ENCODE assay signal across 8 cellular contexts in the genomic region with DNA sequence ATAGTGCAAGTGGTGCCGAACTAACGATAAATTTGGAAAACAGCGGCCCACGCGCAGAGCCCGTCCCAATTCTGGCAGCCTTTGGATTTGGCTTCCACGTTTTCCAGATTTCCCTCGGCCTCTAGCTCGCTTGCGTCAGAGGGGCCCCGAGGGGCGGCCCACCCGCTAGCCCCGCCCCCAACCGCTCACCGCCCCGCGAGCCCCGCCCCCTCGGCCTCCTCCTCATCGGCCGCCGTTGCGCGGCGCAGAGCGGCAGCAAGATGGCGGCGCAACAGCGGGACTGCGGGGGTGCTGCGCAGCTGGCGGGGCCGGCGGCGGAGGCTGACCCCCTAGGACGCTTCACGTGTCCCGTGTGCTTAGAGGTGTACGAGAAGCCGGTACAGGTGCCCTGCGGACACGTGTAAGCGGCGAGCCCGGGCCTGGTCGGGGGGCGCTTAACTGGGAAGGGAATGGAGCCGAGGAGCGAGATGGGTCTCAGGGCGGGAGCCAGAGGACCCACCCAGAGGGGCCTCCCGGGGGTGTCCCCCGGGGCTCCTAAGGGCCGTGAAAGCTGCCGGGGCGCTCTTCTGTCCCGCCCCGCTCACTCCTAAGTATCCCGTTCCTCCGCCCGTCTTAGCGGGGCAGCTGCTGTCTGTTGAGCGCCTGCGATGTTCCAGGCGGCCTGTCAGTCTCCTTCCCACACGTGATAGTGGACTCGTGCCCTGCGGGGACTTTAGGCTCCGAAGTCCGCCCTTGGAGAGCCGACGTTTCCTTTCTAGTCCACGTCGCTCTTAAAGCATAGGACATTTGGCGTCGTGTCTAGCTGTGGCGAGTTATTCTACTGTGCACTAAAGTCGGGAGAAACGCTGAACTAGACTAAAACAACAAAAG. TPM values are rescaled to one million over a fixed set of nuclear protein-coding genes. Genes with fewer than 3 reads are reported as not detected.
DNase-seq lines count a peak whose midpoint lies in the region; ATAC-seq and TF ChIP-seq lines count a peak whose summit lies in the region.

A gene with protein sequence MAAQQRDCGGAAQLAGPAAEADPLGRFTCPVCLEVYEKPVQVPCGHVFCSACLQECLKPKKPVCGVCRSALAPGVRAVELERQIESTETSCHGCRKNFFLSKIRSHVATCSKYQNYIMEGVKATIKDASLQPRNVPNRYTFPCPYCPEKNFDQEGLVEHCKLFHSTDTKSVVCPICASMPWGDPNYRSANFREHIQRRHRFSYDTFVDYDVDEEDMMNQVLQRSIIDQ (plus strand): TSS at position 245 of the 870 bp plus-strand sequence. CDS start 16 bp downstream, at position 261.

- peaks cover 47% of the 10 kb centered on the region for H3K4me1 Mint-ChIP-seq in neural crest cell

- H3K9me3 ChIP-seq in MG63 (no peaks in the 10 kb centered on the region), SJSA1 (replicated peaks) (no peaks in the 10 kb centered on the region), stomach (no peaks in the 10 kb centered on the region)

- intact Hi-C loops in stomach (cut with DNase I; ENCODE audit: low total_unique reads): no loop called here

- peak within 1 kb of the TSS; percentile 79 for H3K27ac Mint-ChIP-seq in neural crest cell (ENCODE audit: unreplicated experiment)

- no peaks in the 10 kb centered on the region for H3K27me3 Mint-ChIP-seq in neural crest cell (ENCODE audit: low read depth)

- peaks cover 40% of the 10 kb centered on the region for H3K36me3 ChIP-seq in MG63
- H3K36me3 ChIP-seq in SJSA1: peaks cover 39% of the 10 kb centered on the region
- peaks cover 5 to 16% (median 12%) of the 10 kb centered on the region in 4 donors for H3K36me3 ChIP-seq in stomach

- 0% methylated on average over 45 to 79 of the region's 79 CpGs for WGBS in stomach, 5 donors

- H3K27me3 ChIP-seq in MG63 (no peaks in the 10 kb centered on the region), SJSA1 (replicated peaks) (no peaks in the 10 kb centered on the region), stomach (no peaks in the 10 kb centered on the region)

- TF ChIP-seq CTCF in foreskin fibroblast (IDR thresholded peaks at IDR 0.05; ENCODE audit: low read depth, low read length) (no peak), neural crest cell (conservative IDR thresholded peaks at IDR 0.05) (no peak), stomach (IDR thresholded peaks at IDR 0.05) (no peak)

- H3K4me3 ChIP-seq in MG63 (peak within 1 kb of the TSS; percentile 99), SJSA1 (peak within 1 kb of the TSS; percentile 90), foreskin fibroblast (ENCODE audit: low read depth in 1 of 2, low read length in 2 of 2) (peak within 1 kb of the TSS; percentile 70 to 90), stomach (peak within 1 kb of the TSS; percentile 85 to 100 (median 95))

- no peak for TF ChIP-seq EP300 in stomach (IDR thresholded peaks at IDR 0.05)

- H3K4me3 Mint-ChIP-seq in neural crest cell: peak within 1 kb of the TSS; percentile 98

- H3K36me3 Mint-ChIP-seq in neural crest cell (ENCODE audit: low read depth): peaks cover 3% of the 10 kb centered on the region

- H3K4me1 ChIP-seq in SJSA1 (replicated peaks) (peaks cover 23% of the 10 kb centered on the region), stomach (peaks cover 28 to 60% (median 44%) of the 10 kb centered on the region in 4 donors)

- no peaks in the 10 kb centered on the region for H3K9me3 Mint-ChIP-seq in neural crest cell

- DNase-seq in DMS79 treated with DMSO at 0.1 percent for 48 hours (lab: John Stamatoyannopoulos, UW): peak; percentile 86
- peak; percentile 89 for DNase-seq in MG63
- DNase-seq in SJSA1 (ENCODE audit: low read depth in 1 of 2, low spot score in 2 of 2): peak; percentile 71 to 88
- DNase-seq in activated gamma-delta T cell treated with anti-CD3 and anti-CD28 coated beads, Interleukin-2, amount 50 U/mL, for 16 hours (ENCODE audit: low read depth): peak; percentile 87
- peak; percentile 83 to 95 for DNase-seq in foreskin fibroblast
- DNase-seq in neural crest cell (ENCODE audit: low read depth, low spot score): peak; percentile 88
- peak; percentile 95 for DNase-seq in stomach

- ATAC-seq in GM21825 (IDR thresholded peaks at IDR 0.05; ENCODE audit: unreplicated experiment): peak; percentile 71

- peak within 1 kb of the TSS; percentile 58 for H3K27ac ChIP-seq in SJSA1
- peak within 1 kb of the TSS; percentile 89 to 97 (median 94) for H3K27ac ChIP-seq in stomach

- TF ChIP-seq POLR2A in stomach (IDR thresholded peaks at IDR 0.05): peak in 2 of 4 donors; percentile 26 to 77

RNA-seq across cellular contexts. Expression of the gene that starts here (rescaled TPM):
- total RNA-seq in MG63 (2014; rRNA removed; shearing (Covaris generic); ENCODE audit: low replicate concordance): 86.6 and 89.6 TPM in 2 replicates
- total RNA-seq in SJSA1 (2014; rRNA removed; shearing (Covaris generic)): 168 and 175 TPM in 2 replicates
- total RNA-seq in neural crest cell: 53.0 and 59.0 TPM in 2 replicates
- total RNA-seq in stomach: 100 to 1,000 TPM in 3 of 5 donors, 10 to 100 TPM in 2; 29.5 to 317 (median 138) TPM
- polyA plus RNA-seq in stomach: 10 to 100 TPM; 32.8 to 57.0 (median 41.7) TPM

Comparison
In these comparisons a context has a peak if more than half of its experiments do, and no peak if none do; other contexts are left out.
1. Peak in every context shown above with its lines: DNase-seq, ATAC-seq, H3K4me3 ChIP-seq and H3K27ac ChIP-seq.